ENCODE assay signal across 15 cellular contexts in genomic region chr2:196315388-196316049, GRCh38.
DNase-seq lines count a peak whose midpoint lies in the region; ATAC-seq, FAIRE-seq and TF ChIP-seq lines count a peak whose summit lies in the region.
"Had no signal": no experiment of that assay in that cellular context is flagged by ENCODE, and none has a peak within 500 bp of the region (broad histone marks: within the 10 kb centered on the region; RNA-seq: fewer than 3 reads in every experiment).

No MANE protein-coding gene starts in this region.

- FAIRE-seq in H54 (lab: Jason Lieb, UNC) (peak; percentile 27), RCC 7860 (lab: Jason Lieb, UNC) (peak; percentile 79)

- ATAC-seq in GM18498 (IDR thresholded peaks at IDR 0.05; ENCODE audit: unreplicated experiment), result no peak
- ATAC-seq in GM21367 (IDR thresholded peaks at IDR 0.05; ENCODE audit: unreplicated experiment), result no peak
- no peak for ATAC-seq in HG03045 (IDR thresholded peaks at IDR 0.05; ENCODE audit: unreplicated experiment)

- H3K4me3 ChIP-seq in epithelial cell of esophagus (ENCODE audit: low read length), result no peak overlapping the region
- H3K4me3 ChIP-seq: BLaER1, spleen, transverse colon had no signal

- no peak for TF ChIP-seq POLR2A in H54 (IDR thresholded peaks at IDR 0.05; ENCODE audit: low read depth, low read length)

- DNase-seq in H54 (ENCODE audit: insufficient read length, low spot score), result no peak
- DNase-seq in RCC 7860 (ENCODE audit: low spot score), result peak; percentile 51
- DNase-seq in epithelial cell of esophagus (ENCODE audit: low read depth), result peak; percentile 67
- DNase-seq in renal cortical epithelial cell (ENCODE audit: low read depth), result peak; percentile 85
- no peak for DNase-seq in NOMO-1 treated with dmso at 0.1 percent for 144 hours (lab: John Stamatoyannopoulos, UW; ENCODE audit: unreplicated experiment)
- DNase-seq: KG1; NCI-H1694 treated with DMSO at 0.1 percent for 48 hours; OCI-M1; spleen; stimulated activated naive CD4-positive, alpha-beta T cell; transverse colon had no signal

- TF ChIP-seq CTCF in epithelial cell of esophagus (IDR thresholded peaks at IDR 0.05; ENCODE audit: insufficient read depth, low read depth, low read length, missing control alignments), result no peak

Comparison
In these comparisons a context has a peak if more than half of its experiments do, and no peak if none do; other contexts are left out.
1. DNase-seq: peak in RCC 7860 (single experiment), epithelial cell of esophagus (single experiment) and renal cortical epithelial cell (single experiment); none in H54 (single experiment) and NOMO-1 treated with dmso at 0.1 percent for 144 hours (single experiment).